ENCODE assay signal across 16 cellular contexts in genomic region chr9:114900937-114901802, GRCh38. TPM values are rescaled to one million over a fixed set of nuclear protein-coding genes. Genes with fewer than 3 reads are reported as not detected.
DNase-seq lines count a peak whose midpoint lies in the region; ATAC-seq and TF ChIP-seq lines count a peak whose summit lies in the region.
"Had no signal": no experiment of that assay in that cellular context is flagged by ENCODE, and none has a peak within 500 bp of the region (broad histone marks: within the 10 kb centered on the region; RNA-seq: fewer than 3 reads in every experiment).

No MANE protein-coding gene starts in this region.

- H3K79me2 ChIP-seq in PC-3 (ENCODE audit: low read length): no peaks in the 10 kb centered on the region

- H3K36me3 Mint-ChIP-seq in T-helper 2 cell treated with Interferon-gamma antibody and Interleukin-4, amounts not matched to agents 5 μg/mL and 100 μg/mL, for 36 hours (ENCODE audit: low read depth): peaks cover 60% of the 10 kb centered on the region
- peaks cover 24 to 52% (median 47%) of the 10 kb centered on the region in 3 donors for H3K36me3 Mint-ChIP-seq in naive thymus-derived CD8-positive, alpha-beta T cell
- H3K36me3 Mint-ChIP-seq in type B pancreatic cell: no peaks in the 10 kb centered on the region

- BruUV-seq in PC-3 (replicated peaks; lab: Mats Ljungman, UMichigan): no TSS peak

- H3K9me3 Mint-ChIP-seq in T-helper 2 cell treated with Interferon-gamma antibody and Interleukin-4, amounts not matched to agents 5 μg/mL and 100 μg/mL, for 36 hours: no peaks in the 10 kb centered on the region
- H3K9me3 Mint-ChIP-seq in naive thymus-derived CD8-positive, alpha-beta T cell: no peaks in the 10 kb centered on the region
- no peaks in the 10 kb centered on the region for H3K9me3 Mint-ChIP-seq in type B pancreatic cell
- H3K9me3 Mint-ChIP-seq: dendritic cell treated with granulocyte-macrophage colony-stimulating factor and Interleukin-4, amounts not matched to agents 40 ng/mL and 50 ng/mL, for 4 days; nephron had no signal

- no peak overlapping the region for H3K4me3 ChIP-seq in PC-3 (ENCODE audit: low read length)
- no peak overlapping the region for H3K4me3 ChIP-seq in brain microvascular endothelial cell (ENCODE audit: low read depth, low read length)
- no peak overlapping the region for H3K4me3 ChIP-seq in H7 (ENCODE audit: insufficient read depth, low read depth, low read length)
- H3K4me3 ChIP-seq: Peyer's patch, thyroid gland had no signal

- no peak overlapping the region for H2AFZ ChIP-seq in PC-3 (ENCODE audit: low read length)

- H3F3A ChIP-seq in PC-3 (ENCODE audit: low read length, unreplicated experiment): no peaks in the 10 kb centered on the region

- H3K4me3 Mint-ChIP-seq in T-helper 2 cell treated with Interferon-gamma antibody and Interleukin-4, amounts not matched to agents 5 μg/mL and 100 μg/mL, for 36 hours: peak overlapping the region; percentile 40
- H3K4me3 Mint-ChIP-seq in naive thymus-derived CD8-positive, alpha-beta T cell: peak overlapping the region in 5 of 10 donors; percentile 26 to 59 (median 36)
- no peak overlapping the region for H3K4me3 Mint-ChIP-seq in type B pancreatic cell
- H3K4me3 Mint-ChIP-seq: dendritic cell treated with granulocyte-macrophage colony-stimulating factor and Interleukin-4, amounts not matched to agents 40 ng/mL and 50 ng/mL, for 4 days; nephron had no signal

- H3K9me2 ChIP-seq in PC-3 (replicated peaks; ENCODE audit: low read length): no peaks in the 10 kb centered on the region

- peaks cover 46% of the 10 kb centered on the region for H3K4me1 Mint-ChIP-seq in T-helper 2 cell treated with Interferon-gamma antibody and Interleukin-4, amounts not matched to agents 5 μg/mL and 100 μg/mL, for 36 hours (ENCODE audit: low read depth)
- peaks cover 0 to 20% (median 7%) of the 10 kb centered on the region in 4 donors for H3K4me1 Mint-ChIP-seq in naive thymus-derived CD8-positive, alpha-beta T cell
- H3K4me1 Mint-ChIP-seq in type B pancreatic cell (ENCODE audit: unreplicated experiment): peaks cover 4% of the 10 kb centered on the region
- H3K4me1 Mint-ChIP-seq: nephron had no signal

- intact Hi-C loops in PC-3 (cut with micrococcal nuclease): no loop called here

- H3K27ac Mint-ChIP-seq in T-helper 2 cell treated with Interferon-gamma antibody and Interleukin-4, amounts not matched to agents 5 μg/mL and 100 μg/mL, for 36 hours: peak overlapping the region; percentile 49
- H3K27ac Mint-ChIP-seq in naive thymus-derived CD8-positive, alpha-beta T cell: peak overlapping the region in 9 of 10 donors; percentile 23 to 71 (median 56)
- H3K27ac Mint-ChIP-seq in type B pancreatic cell: no peak overlapping the region
- H3K27ac Mint-ChIP-seq: dendritic cell treated with granulocyte-macrophage colony-stimulating factor and Interleukin-4, amounts not matched to agents 40 ng/mL and 50 ng/mL, for 4 days; nephron had no signal

- POLR2A ChIA-PET in PC-3 (lab: Charles Lee; ENCODE audit: unreplicated experiment): no interaction called here
- POLR2A ChIA-PET in naive thymus-derived CD8-positive, alpha-beta T cell (lab: Charles Lee): interaction anchor here (1.0 to 4.0 kb wide), 5 partner anchors 8 to 29 kb away, joined by 3 to 24 read pairs (median 16); partner anchors contain the start of gene TNFSF8

- TF ChIP-seq CTCF in PC-3 (conservative IDR thresholded peaks at IDR 0.05; ENCODE audit: low read depth, low read length) (no peak), brain microvascular endothelial cell (IDR thresholded peaks at IDR 0.05; ENCODE audit: low read depth, low read length, missing control alignments) (no peak), type B pancreatic cell (conservative IDR thresholded peaks at IDR 0.05) (no peak)

- H3K9me3 ChIP-seq in PC-3 (ENCODE audit: low read length): no peaks in the 10 kb centered on the region
- H3K9me3 ChIP-seq: Peyer's patch, thyroid gland had no signal

- H3K27me3 Mint-ChIP-seq in T-helper 2 cell treated with Interferon-gamma antibody and Interleukin-4, amounts not matched to agents 5 μg/mL and 100 μg/mL, for 36 hours (ENCODE audit: low read depth): no peaks in the 10 kb centered on the region
- H3K27me3 Mint-ChIP-seq in naive thymus-derived CD8-positive, alpha-beta T cell: no peaks in the 10 kb centered on the region
- H3K27me3 Mint-ChIP-seq in type B pancreatic cell: no peaks in the 10 kb centered on the region
- H3K27me3 Mint-ChIP-seq: dendritic cell treated with granulocyte-macrophage colony-stimulating factor and Interleukin-4, amounts not matched to agents 40 ng/mL and 50 ng/mL, for 4 days had no signal

- CTCF ChIA-PET in PC-3 (lab: Charles Lee): no interaction called here

- H3K27ac ChIP-seq in PC-3 (ENCODE audit: low read length) (peak overlapping the region; percentile 31), brain microvascular endothelial cell (peak overlapping the region; percentile 6)
- H3K27ac ChIP-seq: 22Rv1, thyroid gland had no signal

- H3K4me1 ChIP-seq in PC-3 (ENCODE audit: insufficient read depth, low read length): peaks cover 17% of the 10 kb centered on the region
- H3K4me1 ChIP-seq: thyroid gland had no signal

- H3K4me2 ChIP-seq in PC-3 (ENCODE audit: low read length): no peak overlapping the region

- no peak for ATAC-seq in PC-3
- ATAC-seq in naive thymus-derived CD8-positive, alpha-beta T cell: no peak
- ATAC-seq: left lobe of liver had no signal

- in situ Hi-C loops in brain microvascular endothelial cell (cut with HindIII; ENCODE audit: low pct_ligation_motif_present, low sequenced_read_pairs): loop anchor here (25.0 kb wide), 1 partner anchor 164 kb away; no protein-coding TSS in a partner anchor

- H3K27me3 ChIP-seq in PC-3 (ENCODE audit: low read length) (no peaks in the 10 kb centered on the region), brain microvascular endothelial cell (replicated peaks) (no peaks in the 10 kb centered on the region), H7 (ENCODE audit: control insufficient read depth, insufficient read depth, low read length) (no peaks in the 10 kb centered on the region)
- H3K27me3 ChIP-seq: Peyer's patch, thyroid gland had no signal

- no peaks in the 10 kb centered on the region for H4K20me1 ChIP-seq in PC-3 (ENCODE audit: low read length)

- no peak for DNase-seq in T-helper 2 cell treated with Interferon-gamma antibody and Interleukin-4, amounts not matched to agents 5 μg/mL and 100 μg/mL, for 36 hours (ENCODE audit: low spot score)
- DNase-seq in T-helper 2 cell (no peak), PC-3 (peak; percentile 19), brain microvascular endothelial cell (no peak), type B pancreatic cell (ENCODE audit: extremely low spot score, unreplicated experiment) (no peak), A172 (ENCODE audit: low spot score) (no peak), H7 (no peak)
- DNase-seq in naive thymus-derived CD8-positive, alpha-beta T cell: no peak
- DNase-seq: NCI-H2171 treated with DMSO at 0.1 percent for 48 hours, Peyer's patch, thyroid gland had no signal

- H3K9ac ChIP-seq in PC-3 (ENCODE audit: low read length): no peak overlapping the region

- H3K36me3 ChIP-seq in PC-3 (ENCODE audit: low read depth, low read length): no peaks in the 10 kb centered on the region
- no peaks in the 10 kb centered on the region for H3K36me3 ChIP-seq in brain microvascular endothelial cell (replicated peaks)
- no peaks in the 10 kb centered on the region for H3K36me3 ChIP-seq in H7 (replicated peaks; ENCODE audit: control insufficient read depth, insufficient read depth, low read length)
- H3K36me3 ChIP-seq: Peyer's patch, thyroid gland had no signal

RNA-seq across cellular contexts. Expression of gene TNFSF8, which starts 29.2 kb away (rescaled TPM):
- total RNA-seq in PC-3 (2014; rRNA removed) (not detected in 2 replicates), type B pancreatic cell (ENCODE audit: low replicate concordance) (0.19 and 0.43 TPM in 2 replicates)
- total RNA-seq in naive thymus-derived CD8-positive, alpha-beta T cell: 10 to 100 TPM; 15.9 to 21.3 TPM
- polyA plus RNA-seq in naive thymus-derived CD8-positive, alpha-beta T cell: 10 to 100 TPM; 38.4 to 81.3 (median 69.8) TPM
- total RNA-seq in A172 (2014; rRNA removed; shearing (Covaris generic)): not detected in 2 replicates
- total RNA-seq in H7 (2014; rRNA removed; shearing (Covaris generic)): not detected in 2 replicates
- total RNA-seq: glomerular endothelial cell had no signal

Comparison
In these comparisons a context has a peak if more than half of its experiments do, and no peak if none do; other contexts are left out.
1. RNA of gene TNFSF8, which starts 29.2 kb away (total RNA-seq): 15.9 to 21.3 TPM in naive thymus-derived CD8-positive, alpha-beta T cell; 0.19 to 0.43 TPM in type B pancreatic cell, not detected in PC-3, not detected in A172 and not detected in H7; every median in the first group is over 10 times any median in the second.